Comparison of ENCODE assay signal across 24 cellular contexts in genomic region chr15:29533667-29534066, GRCh38.
DNase-seq lines count a peak whose midpoint lies in the region; ATAC-seq lines count a peak whose summit lies in the region.
"Had no signal": no experiment of that assay in that cellular context is flagged by ENCODE, and none has a peak within 500 bp of the region (broad histone marks: within the 10 kb centered on the region; RNA-seq: fewer than 3 reads in every experiment).

No MANE protein-coding gene starts in this region.

- ATAC-seq in HG02642 (IDR thresholded peaks at IDR 0.05; ENCODE audit: poor library complexity, unreplicated experiment), result no peak
- ATAC-seq: GM12878, PC-3, upper lobe of right lung had no signal

- DNase-seq in NCI-H226 (peak; percentile 81), dermis blood vessel endothelial cell (peak; percentile 14), iPS-NIHi11 (ENCODE audit: low spot score) (peak; percentile 45), renal cortical epithelial cell (ENCODE audit: low read depth) (peak; percentile 12), SKM-1 (lab: John Stamatoyannopoulos, UW; ENCODE audit: unreplicated experiment) (no peak)
- no peak for DNase-seq in activated CD8-positive, alpha-beta memory T cell treated with anti-CD3 and anti-CD28 coated beads, Interleukin-2, amount 50 U/mL, for 48 hours
- DNase-seq: activated CD4-positive, alpha-beta T cell treated with anti-CD3 and anti-CD28 coated beads, Interleukin-2, amount 50 U/mL, for 48 hours; activated naive CD4-positive, alpha-beta T cell treated with anti-CD3 and anti-CD28 coated beads, Interleukin-2, amount 10 ng/mL, durations not matched to agents 7 days and 5 days; adrenal gland; effector CD4-positive, alpha-beta T cell; EL; KG1; MG63; NCI-H1417; NCI-H2029 treated with DMSO at 0.1 percent for 48 hours; NCI-H524 treated with DMSO at 0.1 percent for 48 hours; PC-3; retina; small intestine; stimulated activated naive B cell treated with anti-CD40 and anti-IgM and Interleukin-4, amounts not matched to agents 10 μg/mL and 1 μg/mL and 100 μg/mL, for 72 hours; substantia nigra; upper lobe of right lung had no signal

Comparison
In these comparisons a context has a peak if more than half of its experiments do, and no peak if none do; other contexts are left out.
1. DNase-seq: peak in NCI-H226 (single experiment), dermis blood vessel endothelial cell (single experiment), iPS-NIHi11 (single experiment) and renal cortical epithelial cell (single experiment); none in activated CD8-positive, alpha-beta memory T cell treated with anti-CD3 and anti-CD28 coated beads, Interleukin-2, amount 50 U/mL, for 48 hours (single experiment) and SKM-1 (single experiment).